Comparison of ENCODE assay signal across 8 cellular contexts in genomic region chr3:105823149-105823866, GRCh38. TPM values are rescaled to one million over a fixed set of nuclear protein-coding genes. Genes with fewer than 3 reads are reported as not detected.
DNase-seq lines count a peak whose midpoint lies in the region; ATAC-seq and TF ChIP-seq lines count a peak whose summit lies in the region.

No MANE protein-coding gene starts in this region.

- H3K36me3 ChIP-seq in GM23248 (ENCODE audit: low read depth) (peaks cover 10% of the 10 kb centered on the region; the same call in 1 of the 2 replicates), skeletal muscle satellite cell (ENCODE audit: insufficient read depth, low read length) (peaks cover 18% of the 10 kb centered on the region)

- H4K20me1 ChIP-seq in GM23248 (ENCODE audit: insufficient read depth), result no peaks in the 10 kb centered on the region

- H3K9me3 Mint-ChIP-seq in activated CD4-positive, alpha-beta T cell treated with anti-CD3 and anti-CD28 coated beads, Interleukin-2, amount 10 ng/mL, durations not matched to agents 7 days and 5 days, result peaks cover 6% of the 10 kb centered on the region

- 48 to 53% methylated on average over 4 of the region's 4 CpGs for WGBS in GM23248 (ENCODE audit: low coverage in 1 of 2, low lambda C conversion rate in 2 of 2, missing lambda C conversion rate in 2 of 2), 2 experiments

- peak overlapping the region; percentile 79 for H3K4me2 ChIP-seq in GM23248 (ENCODE audit: unreplicated experiment)
- peak overlapping the region; percentile 63 for H3K4me2 ChIP-seq in skeletal muscle satellite cell (ENCODE audit: low read length)

- H2AFZ ChIP-seq in GM23248, result no peak overlapping the region

- in situ Hi-C loops in GM23248 (cut with MboI), result no loop called here

- CTCF ChIA-PET in activated CD4-positive, alpha-beta T cell treated with anti-CD3 and anti-CD28 coated beads, Interleukin-2, amount 10 ng/mL, durations not matched to agents 7 days and 5 days (lab: Charles Lee), result interaction anchor here (0.8 to 1.4 kb wide), 3 partner anchors 11 to 16 kb away, joined by 3 to 4 read pairs (median 3); no protein-coding TSS in a partner anchor

- H3K9ac ChIP-seq in GM23248, result peak overlapping the region; percentile 57
- peak overlapping the region; percentile 55 for H3K9ac ChIP-seq in skeletal muscle satellite cell (ENCODE audit: low read depth, low read length)

- H3K4me3 Mint-ChIP-seq in activated CD4-positive, alpha-beta T cell treated with anti-CD3 and anti-CD28 coated beads, Interleukin-2, amount 10 ng/mL, durations not matched to agents 7 days and 5 days, result no peak overlapping the region

- no peak overlapping the region for H3K4me3 ChIP-seq in GM23248
- H3K4me3 ChIP-seq in fibroblast of villous mesenchyme (ENCODE audit: low read depth, low read length), result no peak overlapping the region
- H3K4me3 ChIP-seq in skeletal muscle satellite cell (ENCODE audit: low read length), result peak overlapping the region; percentile 44

- peaks cover 50% of the 10 kb centered on the region for H3K4me1 Mint-ChIP-seq in activated CD4-positive, alpha-beta T cell treated with anti-CD3 and anti-CD28 coated beads, Interleukin-2, amount 10 ng/mL, durations not matched to agents 7 days and 5 days

- POLR2A ChIA-PET in activated CD4-positive, alpha-beta T cell treated with anti-CD3 and anti-CD28 coated beads, Interleukin-2, amount 10 ng/mL, durations not matched to agents 7 days and 5 days (lab: Charles Lee), result interaction anchor here (0.6 kb wide), 1 partner anchor 430 kb away, joined by 3 read pairs; no protein-coding TSS in a partner anchor

- TF ChIP-seq CTCF in fibroblast of villous mesenchyme (IDR thresholded peaks at IDR 0.05; ENCODE audit: insufficient read depth, low read depth, low read length), result no peak

- no peaks in the 10 kb centered on the region for H3K9me3 ChIP-seq in GM23248 (ENCODE audit: low read depth)
- no peaks in the 10 kb centered on the region for H3K9me3 ChIP-seq in skeletal muscle satellite cell (replicated peaks; ENCODE audit: low read length)

- peak overlapping the region; percentile 26 for H3K27ac Mint-ChIP-seq in activated CD4-positive, alpha-beta T cell treated with anti-CD3 and anti-CD28 coated beads, Interleukin-2, amount 10 ng/mL, durations not matched to agents 7 days and 5 days

- ATAC-seq in GM18861 (IDR thresholded peaks at IDR 0.05; ENCODE audit: unreplicated experiment), result no peak
- no peak for ATAC-seq in GM21529 (IDR thresholded peaks at IDR 0.05; ENCODE audit: unreplicated experiment)
- ATAC-seq in GM21360 (IDR thresholded peaks at IDR 0.05; ENCODE audit: unreplicated experiment), result no peak

- H3K27ac ChIP-seq in GM23248, result peak overlapping the region; percentile 94

- H3K36me3 Mint-ChIP-seq in activated CD4-positive, alpha-beta T cell treated with anti-CD3 and anti-CD28 coated beads, Interleukin-2, amount 10 ng/mL, durations not matched to agents 7 days and 5 days (ENCODE audit: low read depth), result peaks cover 74% of the 10 kb centered on the region

- no peaks in the 10 kb centered on the region for H3K27me3 Mint-ChIP-seq in activated CD4-positive, alpha-beta T cell treated with anti-CD3 and anti-CD28 coated beads, Interleukin-2, amount 10 ng/mL, durations not matched to agents 7 days and 5 days

- no peaks in the 10 kb centered on the region for H3K27me3 ChIP-seq in GM23248 (replicated peaks; ENCODE audit: insufficient read depth)
- H3K27me3 ChIP-seq in skeletal muscle satellite cell (ENCODE audit: control insufficient read depth, insufficient read depth, low read length), result no peaks in the 10 kb centered on the region

- peaks cover 96% of the 10 kb centered on the region for H3K79me2 ChIP-seq in GM23248 (ENCODE audit: insufficient read depth)

- peaks cover 58% of the 10 kb centered on the region for H3K4me1 ChIP-seq in GM23248 (ENCODE audit: insufficient read depth)
- peaks cover 47% of the 10 kb centered on the region for H3K4me1 ChIP-seq in skeletal muscle satellite cell (ENCODE audit: control insufficient read depth, insufficient read depth, low read length)

- peak; percentile 95 for DNase-seq in GM23248
- DNase-seq in activated CD4-positive, alpha-beta T cell treated with anti-CD3 and anti-CD28 coated beads, Interleukin-2, amount 10 ng/mL, durations not matched to agents 7 days and 5 days, result no peak
- peak; percentile 95 for DNase-seq in fibroblast of villous mesenchyme (ENCODE audit: low read depth)
- DNase-seq in cerebellum (ENCODE audit: low spot score), result no peak

- peaks cover 65% of the 10 kb centered on the region for H3F3A ChIP-seq in GM23248 (ENCODE audit: insufficient read depth)

- H3K9me2 ChIP-seq in GM23248 (ENCODE audit: insufficient read depth), result no peaks in the 10 kb centered on the region

RNA-seq across cellular contexts. Expression of gene CBLB, which starts 45.5 kb away (rescaled TPM):
- 36.6 and 60.7 TPM in 2 replicates for total RNA-seq in GM23248 (2014; rRNA removed; shearing (Covaris generic))
- 36.4 and 41.9 TPM in 2 replicates for polyA plus RNA-seq in GM23248 (2016; fragmentation: Nextera tagmentation; extraction: Ambion mirVana)
- total RNA-seq in activated CD4-positive, alpha-beta T cell treated with anti-CD3 and anti-CD28 coated beads, Interleukin-2, amount 10 ng/mL, durations not matched to agents 7 days and 5 days, result 100 to 1,000 TPM; 115 to 148 TPM
- total RNA-seq in fibroblast of villous mesenchyme, result 39.0 and 40.6 TPM in 2 replicates
- 31.7 and 34.5 TPM in 2 replicates for total RNA-seq in skeletal muscle satellite cell (2012; rRNA removed)
- total RNA-seq in cerebellum, result 68.4 TPM

Comparison
In these comparisons a context has a peak if more than half of its experiments do, and no peak if none do; other contexts are left out.
1. DNase-seq: peak in GM23248 (single experiment) and fibroblast of villous mesenchyme (single experiment); none in activated CD4-positive, alpha-beta T cell treated with anti-CD3 and anti-CD28 coated beads, Interleukin-2, amount 10 ng/mL, durations not matched to agents 7 days and 5 days (single experiment) and cerebellum (single experiment).